8 cellular contexts compared by ENCODE assay signal in genomic region chr1:211698161-211699026, GRCh38. TPM values are rescaled to one million over a fixed set of nuclear protein-coding genes. Genes with fewer than 3 reads are reported as not detected.
DNase-seq lines count a peak whose midpoint lies in the region; ATAC-seq, FAIRE-seq and TF ChIP-seq lines count a peak whose summit lies in the region.

No MANE protein-coding gene starts in this region.

- POLR2A ChIA-PET in A549 (lab: Yijun Ruan, JAX), result interaction anchor here (0.7 to 1.6 kb wide), 3 partner anchors 198 to 337 kb away, joined by 3 to 10 read pairs (median 3); partner anchors contain the start of genes DTL and INTS7

- TF ChIP-seq EP300 in A549 (IDR thresholded peaks at IDR 0.05), result no peak

- no peaks in the 10 kb centered on the region for H3K9me3 ChIP-seq in A549

- ATAC-seq in A549 (peak; percentile 95 to 99), GM18861 (IDR thresholded peaks at IDR 0.05; ENCODE audit: unreplicated experiment) (peak; percentile 35), HG03103 (IDR thresholded peaks at IDR 0.05; ENCODE audit: low read depth, unreplicated experiment) (peak; percentile 46)

- peak; percentile 99 for TF ChIP-seq RAD21 in A549 (conservative IDR thresholded peaks at IDR 0.05 in 1 of 2, IDR thresholded peaks at IDR 0.05 in 1 of 2)

- TF ChIP-seq POLR2A in A549 (IDR thresholded peaks at IDR 0.05; ENCODE audit: low read length) (no peak), lower leg skin (IDR thresholded peaks at IDR 0.05) (no peak)

- intact Hi-C loops in lower leg skin (cut with DNase I; ENCODE audit: low total_unique reads), result no loop called here

- peak overlapping the region; percentile 66 to 80 for H3K27ac ChIP-seq in A549

- peak overlapping the region; percentile 62 for H3K4me2 ChIP-seq in A549

- WGBS in A549 (ENCODE audit: missing lambda C conversion rate), result 21% methylated on average over 29 of the region's 29 CpGs
- WGBS in lower leg skin, 2 donors, result 21 to 25% methylated on average over 27 to 28 of the region's 29 CpGs

- no peak for FAIRE-seq in A549 (lab: Jason Lieb, UNC)

- CTCF ChIA-PET in A549 (lab: Yijun Ruan, JAX), result interaction anchor here (0.6 to 5.0 kb wide), 87 partner anchors 8 to 1371 kb away, joined by 3 to 100 read pairs (median 5); partner anchors contain the start of genes DTL, INTS7 and NEK2

- TF ChIP-seq CTCF in A549 (IDR thresholded peaks at IDR 0.05) (peak; percentile 97), lower leg skin (IDR thresholded peaks at IDR 0.05) (peak in 1 of 3 donors; percentile 72)

- DNase-seq in A549 (ENCODE audit: low read depth in 1 of 2, low spot score in 1 of 2) (peak; percentile 81), NCI-H510A (lab: John Stamatoyannopoulos, UW) (peak; percentile 85), dermis blood vessel endothelial cell (peak; percentile 77), lower leg skin (ENCODE audit: low spot score in 2 of 2) (peak; percentile 69 to 93)
- peak; percentile 70 to 75 for DNase-seq in activated CD4-positive, alpha-beta T cell treated with anti-CD3 and anti-CD28 coated beads, Interleukin-2, amount 50 U/mL, for 4 hours
- peak; percentile 61 to 79 (median 72) for DNase-seq in stimulated activated CD4-positive, alpha-beta T cell treated with anti-CD3 and anti-CD28 coated beads, TNF-alpha, amount 100 ng/mL, for 48 hours (ENCODE audit: low read depth in 3 of 3)

- H3K4me3 ChIP-seq in A549 (no peak overlapping the region), lower leg skin (ENCODE audit: low read depth, poor library complexity, severe bottlenecking) (no peak overlapping the region)

- peaks cover 8% of the 10 kb centered on the region; the same call in 2 of the 3 replicates for H3K4me1 ChIP-seq in A549

TF ChIP-seq in A549, 52 proteins besides CTCF, POLR2A, EP300 and RAD21:
- TF ChIP-seq JUN (IDR thresholded peaks at IDR 0.05) (no peak), EHF (CRISPR knock-in tag; IDR thresholded peaks at IDR 0.05) (no peak), PHF8 (IDR thresholded peaks at IDR 0.05; ENCODE audit: borderline replicate concordance, low read depth) (no peak), MYC (IDR thresholded peaks at IDR 0.05; ENCODE audit: borderline replicate concordance, low read length) (peak; percentile 62; the same call in 1 of the 2 replicates), SMC3 (IDR thresholded peaks at IDR 0.05) (peak; percentile 99), FOSL2 (IDR thresholded peaks at IDR 0.05) (no peak), FOSL2 (CRISPR knock-in tag; IDR thresholded peaks at IDR 0.05) (no peak), MAX (IDR thresholded peaks at IDR 0.05) (peak; percentile 71), RFX5 (IDR thresholded peaks at IDR 0.05) (no peak), RARB (CRISPR knock-in tag; IDR thresholded peaks at IDR 0.05) (no peak)

RNA-seq across cellular contexts. Expression of gene NEK2, which starts 23.0 kb away (rescaled TPM):
- 41.0 and 65.3 TPM in 2 replicates for polyA plus RNA-seq in A549 (2011; rRNA removed)
- polyA plus RNA-seq in A549 (2012; cell fraction: cytosol; rRNA removed), result 25.2 and 26.6 TPM in 2 replicates
- 11.0 and 14.8 TPM in 2 replicates for polyA plus RNA-seq in A549 (2012; cell fraction: nucleus; rRNA removed)
- 38.1 to 45.1 TPM (median 42.0 TPM) in 3 replicates for polyA plus RNA-seq in A549 (2017; fragmentation: RNase III; extraction: RNeasy Plus Mini Kit Qiagen cat#74134 plus additional on column Dnase treatment)
- 19.4 and 22.6 TPM in 2 replicates for polyA minus RNA-seq in A549 (2011; rRNA and poly(A)+ RNA removed)
- 7.1 and 48.8 TPM in 2 replicates for total RNA-seq in dermis blood vessel endothelial cell
- 1 to 10 TPM in 3 of 4 donors, not detected in 1; 1.5 to 3.7 (median 2.7) TPM for total RNA-seq in lower leg skin

Comparison
In these comparisons a context has a peak if more than half of its experiments do, and no peak if none do; other contexts are left out.
1. ATAC-seq: peak in every context shown above with its lines; median percentile 97 in A549; 46 in HG03103; 35 in GM18861.